In genomic region chr2:203818656-203819055, GRCh38 we compare ENCODE assay signal across 39 cellular contexts. TPM values are rescaled to one million over a fixed set of nuclear protein-coding genes. Genes with fewer than 3 reads are reported as not detected.
"Had no signal": no experiment of that assay in that cellular context is flagged by ENCODE, and none has a peak within 500 bp of the region (broad histone marks: within the 10 kb centered on the region; RNA-seq: fewer than 3 reads in every experiment).

No MANE protein-coding gene starts in this region.

- H3K27me3 ChIP-seq: MG63 had no signal

- H3K9ac ChIP-seq: KMS-11 had no signal

- H3K36me3 ChIP-seq: MG63 had no signal

- H3K9me3 ChIP-seq: MG63 had no signal

- H3K4me2 ChIP-seq: KMS-11 had no signal

- H3K4me3 ChIP-seq: MG63 had no signal

- DNase-seq: Karpas-422, Kasumi-1, KG1, MG63, MM.1S, MV-4-11, NCI-H1048, NCI-H1092, NCI-H1092 treated with DMSO at 0.1 percent for 48 hours, NCI-H1105, NCI-H1105 treated with DMSO at 0.1 percent for 48 hours, NCI-H1417, NCI-H1417 treated with DMSO at 0.1 percent for 48 hours, NCI-H1436, NCI-H1436 treated with DMSO at 0.1 percent for 48 hours, NCI-H146, NCI-H1694, NCI-H1694 treated with DMSO at 0.1 percent for 48 hours, NCI-H187, NCI-H187 treated with DMSO at 0.1 percent for 48 hours, NCI-H1930, NCI-H2029, NCI-H2029 treated with DMSO at 0.1 percent for 48 hours, NCI-H2081, NCI-H2081 treated with DMSO at 0.1 percent for 48 hours, NCI-H2107, NCI-H2171, NCI-H2171 treated with DMSO at 0.1 percent for 48 hours, NCI-H2227 treated with DMSO at 0.1 percent for 48 hours, NCI-H226, NCI-H345, NCI-H446, NCI-H446 treated with DMSO at 0.1 percent for 48 hours, NCI-H510A had no signal

- H3K27ac ChIP-seq: KMS-11 had no signal

RNA-seq across cellular contexts. Expression of gene CTLA4, which starts 48.9 kb away (rescaled TPM):
- total RNA-seq: LHCN-M2, M059J, MCF 10A, NCI-H460 had no signal
